Comparison of ENCODE assay signal across 8 cellular contexts in the genomic region with DNA sequence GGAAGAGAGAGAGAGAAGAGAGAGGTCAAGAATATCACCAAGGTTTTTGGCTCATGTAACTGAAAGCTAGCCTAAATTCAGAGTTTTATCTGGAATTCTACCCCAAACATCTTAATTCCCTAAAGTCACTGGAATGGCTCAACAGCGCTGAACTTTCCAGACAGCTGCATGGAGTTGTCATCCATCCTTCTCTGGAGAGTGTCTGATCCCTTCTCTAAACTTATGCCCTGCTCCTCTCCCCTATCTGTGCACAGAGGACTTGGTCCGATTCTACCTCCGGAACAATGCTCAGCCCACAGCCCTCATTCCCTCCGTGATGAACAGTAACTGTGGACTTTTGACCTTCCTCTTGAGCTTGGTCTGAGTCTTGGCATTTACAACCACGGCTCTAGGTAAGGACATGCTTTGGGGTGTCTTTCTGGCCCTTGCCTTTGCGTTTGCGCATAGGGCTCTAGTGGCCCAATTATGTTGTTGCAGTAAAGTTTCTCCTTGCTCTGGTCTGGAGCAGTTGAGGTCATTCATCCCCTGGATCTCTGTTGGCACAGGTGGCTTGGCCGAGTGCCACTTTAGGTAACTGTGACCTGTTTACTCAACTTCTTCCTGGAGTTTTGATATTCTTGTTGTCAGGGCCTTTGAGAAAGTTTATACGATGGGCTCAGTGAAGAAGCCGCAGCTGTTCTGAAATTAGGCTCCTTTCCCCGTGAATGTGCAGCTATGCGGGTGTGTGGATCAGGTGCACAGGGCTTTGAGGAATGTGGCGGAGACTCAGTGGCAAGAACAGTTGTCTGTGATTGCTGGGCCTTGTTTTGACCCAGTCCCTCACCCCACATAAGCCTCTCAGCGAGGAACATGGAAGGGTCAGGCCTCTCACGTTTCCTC. TPM values are rescaled to one million over a fixed set of nuclear protein-coding genes. Genes with fewer than 3 reads are reported as not detected.
DNase-seq lines count a peak whose midpoint lies in the region; ATAC-seq and TF ChIP-seq lines count a peak whose summit lies in the region.

No MANE protein-coding gene starts in this region.

- peak overlapping the region; percentile 80 for H2AFZ ChIP-seq in DND-41 (ENCODE audit: low read depth, low read length)

- H3K79me2 ChIP-seq in DND-41 (ENCODE audit: insufficient read depth, low read length) = no peaks in the 10 kb centered on the region

- peaks cover 28% of the 10 kb centered on the region for H3K4me1 ChIP-seq in DND-41 (ENCODE audit: insufficient read depth, low read length)
- peaks cover 23% of the 10 kb centered on the region for H3K4me1 ChIP-seq in cardiac muscle cell (ENCODE audit: low read depth)
- peaks cover 3% of the 10 kb centered on the region for H3K4me1 ChIP-seq in prostate gland (replicated peaks)

- H3K9me3 ChIP-seq in DND-41 (ENCODE audit: insufficient read depth, low read length, severe bottlenecking) (no peaks in the 10 kb centered on the region), cardiac muscle cell (ENCODE audit: low read depth) (no peaks in the 10 kb centered on the region), prostate gland (no peaks in the 10 kb centered on the region)

- DNase-seq in DND-41 (peak; percentile 25), RPMI8226 (peak; percentile 99), cardiac muscle cell (ENCODE audit: low read depth in 1 of 2, low spot score in 1 of 2) (no peak), prostate gland (ENCODE audit: low spot score) (no peak), Kasumi-1 (lab: John Stamatoyannopoulos, UW) (no peak), NCI-H1694 (lab: John Stamatoyannopoulos, UW) (no peak), activated gamma-delta T cell (lab: John Stamatoyannopoulos, UW) (no peak)

- H3K4me3 ChIP-seq in DND-41 (ENCODE audit: low read depth in 1 of 2, low read length in 2 of 2) (peak overlapping the region in 1 of 2 experiments; percentile 44; a peak in 1 of 4 replicates), cardiac muscle cell (no peak overlapping the region), prostate gland (no peak overlapping the region)

- TF ChIP-seq CTCF in DND-41 (IDR thresholded peaks at IDR 0.05; ENCODE audit: borderline replicate concordance, extremely low read depth, low read length, poor library complexity, severe bottlenecking) = no peak
- no peak for TF ChIP-seq CTCF in cardiac muscle cell (IDR thresholded peaks at IDR 0.05; ENCODE audit: low read depth, low read length)
- TF ChIP-seq CTCF in prostate gland (IDR thresholded peaks at IDR 0.05) = no peak

- peak overlapping the region; percentile 61 for H3K4me2 ChIP-seq in DND-41 (ENCODE audit: insufficient read depth, low read length)

- no peaks in the 10 kb centered on the region for H3K36me3 ChIP-seq in DND-41 (ENCODE audit: insufficient read depth, low read length)
- H3K36me3 ChIP-seq in cardiac muscle cell = no peaks in the 10 kb centered on the region
- no peaks in the 10 kb centered on the region for H3K36me3 ChIP-seq in prostate gland

- no peak for TF ChIP-seq POLR2A in prostate gland (IDR thresholded peaks at IDR 0.05)

- no peak for ATAC-seq in DND-41 (ENCODE audit: insufficient read depth, low read depth)
- no peak for ATAC-seq in GM19023 (IDR thresholded peaks at IDR 0.05; ENCODE audit: unreplicated experiment)

- H3K27ac ChIP-seq in DND-41 (ENCODE audit: low read length) (peak overlapping the region; percentile 85), cardiac muscle cell (peak overlapping the region; percentile 4), prostate gland (peak overlapping the region; percentile 73 to 77)

- H4K20me1 ChIP-seq in DND-41 (ENCODE audit: insufficient read depth, low read length) = no peaks in the 10 kb centered on the region

- intact Hi-C loops in prostate gland (cut with DNase I) = no loop called here

- H3K27me3 ChIP-seq in DND-41 (ENCODE audit: insufficient read depth, low read length, poor library complexity) (no peaks in the 10 kb centered on the region), cardiac muscle cell (no peaks in the 10 kb centered on the region), prostate gland (replicated peaks; ENCODE audit: insufficient read depth) (no peaks in the 10 kb centered on the region)

- peak overlapping the region; percentile 55 for H3K9ac ChIP-seq in DND-41 (ENCODE audit: low read depth, low read length)

- WGBS in prostate gland = 75% methylated on average over 15 of the region's 15 CpGs

RNA-seq across cellular contexts. Expression of a gene that starts 18.4 kb away (rescaled TPM):
- not detected in 2 replicates for total RNA-seq in cardiac muscle cell
- not detected in 2 replicates for polyA plus RNA-seq in cardiac muscle cell
- under 1 TPM; 0.18 to 0.68 TPM for total RNA-seq in prostate gland

Comparison
In these comparisons a context has a peak if more than half of its experiments do, and no peak if none do; other contexts are left out.
1. DNase-seq: peak in DND-41 (single experiment) and RPMI8226 (single experiment); none in cardiac muscle cell (0 of 2), prostate gland (single experiment), Kasumi-1 (0 of 2), NCI-H1694 (single experiment) and activated gamma-delta T cell (single experiment).
2. H3K27ac ChIP-seq: peak in every context shown above with its lines; median percentile 85 in DND-41; 75 in prostate gland; 4 in cardiac muscle cell.